Comparison of ENCODE assay signal across 31 cellular contexts in the genomic region with DNA sequence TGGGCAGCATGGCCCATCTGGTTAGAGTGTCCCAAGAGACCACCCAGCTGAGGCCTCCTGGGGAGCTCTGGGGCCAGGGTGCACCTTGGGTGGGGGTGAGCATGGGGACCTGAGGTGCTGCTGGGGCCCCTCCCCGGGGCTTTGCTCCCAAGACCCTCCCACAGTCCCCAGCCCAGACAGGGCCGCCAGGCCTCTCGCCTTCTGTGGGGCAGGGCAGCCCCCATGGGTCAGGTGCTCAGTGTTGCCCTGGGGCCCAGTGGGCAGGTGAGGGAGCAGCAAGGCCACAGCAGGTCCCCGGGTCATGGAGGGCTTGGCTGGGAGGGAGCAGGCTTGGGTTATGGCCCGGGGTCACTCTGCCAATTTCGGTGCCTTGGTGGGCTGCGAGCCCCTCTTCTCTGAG. TPM values are rescaled to one million over a fixed set of nuclear protein-coding genes. Genes with fewer than 3 reads are reported as not detected.
"Had no signal": no experiment of that assay in that cellular context is flagged by ENCODE, and none has a peak within 500 bp of the region (broad histone marks: within the 10 kb centered on the region; RNA-seq: fewer than 3 reads in every experiment).

No MANE protein-coding gene starts in this region.

- H3K9me3 Mint-ChIP-seq: activated CD4-positive, alpha-beta memory T cell treated with anti-CD3 and anti-CD28 coated beads, Interleukin-2, amount 10 ng/mL, durations not matched to agents 7 days and 5 days; activated CD4-positive, alpha-beta T cell treated with anti-CD3 and anti-CD28 coated beads, Interleukin-2, amount 10 ng/mL, durations not matched to agents 7 days and 5 days; activated T-cell treated with anti-CD3 and anti-CD28 coated beads, Interleukin-2, amount 50 U/mL, for 24 hours; activated T-helper 17 cell treated with anti-CD3 and anti-CD28 coated beads, Interleukin-2, amount 50 U/mL, for 72 hours; endodermal cell; T-helper 2 cell treated with Interferon-gamma antibody and Interleukin-4, amounts not matched to agents 5 μg/mL and 100 μg/mL, for 36 hours; WTC11 had no signal

- ATAC-seq: activated T-helper 17 cell treated with anti-CD3 and anti-CD28 coated beads, Interleukin-2, amount 50 U/mL, for 72 hours; esophagus mucosa; T-helper 17 cell; WTC11 had no signal

- H3K36me3 Mint-ChIP-seq: activated naive CD8-positive, alpha-beta T cell; brain; WTC11 had no signal

- H3K27ac ChIP-seq: ascending aorta, breast epithelium, cardiac muscle cell, colonic mucosa had no signal

- H3K27me3 ChIP-seq: colonic mucosa had no signal

- H3K27me3 Mint-ChIP-seq: activated CD4-positive, alpha-beta memory T cell treated with anti-CD3 and anti-CD28 coated beads, Interleukin-2, amount 10 ng/mL, durations not matched to agents 7 days and 5 days; activated CD4-positive, alpha-beta T cell treated with anti-CD3 and anti-CD28 coated beads, Interleukin-2, amount 10 ng/mL, durations not matched to agents 7 days and 5 days; activated naive CD8-positive, alpha-beta T cell; activated T-cell treated with anti-CD3 and anti-CD28 coated beads, Interleukin-2, amount 50 U/mL, for 24 hours; activated T-helper 17 cell treated with anti-CD3 and anti-CD28 coated beads, Interleukin-2, amount 50 U/mL, for 72 hours; T-helper 17 cell had no signal

- DNase-seq: activated CD4-positive, alpha-beta memory T cell treated with anti-CD3 and anti-CD28 coated beads, Interleukin-2, amount 10 ng/mL, durations not matched to agents 7 days and 5 days; activated CD4-positive, alpha-beta T cell treated with anti-CD3 and anti-CD28 coated beads for 1 hour; activated CD4-positive, alpha-beta T cell treated with anti-CD3 and anti-CD28 coated beads for 4 hours; activated CD4-positive, alpha-beta T cell treated with anti-CD3 and anti-CD28 coated beads, Interleukin-2, amount 10 ng/mL, durations not matched to agents 7 days and 5 days; activated CD4-positive, alpha-beta T cell treated with anti-CD3 and anti-CD28 coated beads, Interleukin-2, amount 50 U/mL, for 4 hours; activated CD8-positive, alpha-beta memory T cell treated with anti-CD3 and anti-CD28 coated beads, Interleukin-2, amount 50 U/mL, for 48 hours; activated effector memory CD4-positive, alpha-beta T cell treated with Interleukin-2 at 50 U/mL for 16 hours; activated gamma-delta T cell treated with Interleukin-2 at 50 U/mL for 16 hours; activated naive CD4-positive, alpha-beta T cell treated with anti-CD3 and anti-CD28 coated beads, Interleukin-2, amount 50 U/mL, for 16 hours; activated naive CD4-positive, alpha-beta T cell treated with Interleukin-2 at 50 U/mL for 16 hours; activated T-cell treated with anti-CD3 and anti-CD28 coated beads for 4 hours; activated T-cell treated with anti-CD3 and anti-CD28 coated beads, Interleukin-2, amount 50 U/mL, for 24 hours; central memory CD4-positive, alpha-beta T cell; cerebellar nuclear complex; colonic mucosa; effector memory CD4-positive, alpha-beta T cell; endodermal cell; foreskin fibroblast; head of caudate nucleus; T-helper 1 cell; T-helper 17 cell; T1000 had no signal

- H3K27ac Mint-ChIP-seq: activated CD4-positive, alpha-beta memory T cell treated with anti-CD3 and anti-CD28 coated beads, Interleukin-2, amount 10 ng/mL, durations not matched to agents 7 days and 5 days; activated CD4-positive, alpha-beta T cell treated with anti-CD3 and anti-CD28 coated beads, Interleukin-2, amount 10 ng/mL, durations not matched to agents 7 days and 5 days; activated T-cell treated with anti-CD3 and anti-CD28 coated beads, Interleukin-2, amount 50 U/mL, for 24 hours; endodermal cell; T-helper 17 cell; T-helper 2 cell treated with Interferon-gamma antibody and Interleukin-4, amounts not matched to agents 5 μg/mL and 100 μg/mL, for 36 hours; WTC11 had no signal

- H3K4me3 ChIP-seq: ascending aorta, breast epithelium, cardiac muscle cell, colonic mucosa had no signal

- H3K36me3 ChIP-seq: ascending aorta, breast epithelium, cardiac muscle cell, colonic mucosa had no signal

- H3K4me1 ChIP-seq: ascending aorta, colonic mucosa had no signal

- H3K4me1 Mint-ChIP-seq: activated CD4-positive, alpha-beta memory T cell treated with anti-CD3 and anti-CD28 coated beads, Interleukin-2, amount 10 ng/mL, durations not matched to agents 7 days and 5 days; activated CD4-positive, alpha-beta T cell treated with anti-CD3 and anti-CD28 coated beads, Interleukin-2, amount 10 ng/mL, durations not matched to agents 7 days and 5 days; activated T-helper 17 cell treated with anti-CD3 and anti-CD28 coated beads, Interleukin-2, amount 50 U/mL, for 72 hours; endodermal cell; WTC11 had no signal

- H3K9me3 ChIP-seq: ascending aorta, breast epithelium, colonic mucosa had no signal

- H3K4me3 Mint-ChIP-seq: activated CD4-positive, alpha-beta memory T cell treated with anti-CD3 and anti-CD28 coated beads, Interleukin-2, amount 10 ng/mL, durations not matched to agents 7 days and 5 days; activated CD4-positive, alpha-beta T cell treated with anti-CD3 and anti-CD28 coated beads, Interleukin-2, amount 10 ng/mL, durations not matched to agents 7 days and 5 days; activated naive CD8-positive, alpha-beta T cell; activated T-cell treated with anti-CD3 and anti-CD28 coated beads, Interleukin-2, amount 50 U/mL, for 24 hours; activated T-helper 17 cell treated with anti-CD3 and anti-CD28 coated beads, Interleukin-2, amount 50 U/mL, for 72 hours; brain; endodermal cell; T-helper 17 cell; T-helper 2 cell treated with Interferon-gamma antibody and Interleukin-4, amounts not matched to agents 5 μg/mL and 100 μg/mL, for 36 hours; WTC11 had no signal

RNA-seq across cellular contexts. Expression of a gene that starts 39.2 kb away (rescaled TPM):
- total RNA-seq: ascending aorta had no signal
